Comparison of ENCODE assay signal across 25 cellular contexts in the genomic region with DNA sequence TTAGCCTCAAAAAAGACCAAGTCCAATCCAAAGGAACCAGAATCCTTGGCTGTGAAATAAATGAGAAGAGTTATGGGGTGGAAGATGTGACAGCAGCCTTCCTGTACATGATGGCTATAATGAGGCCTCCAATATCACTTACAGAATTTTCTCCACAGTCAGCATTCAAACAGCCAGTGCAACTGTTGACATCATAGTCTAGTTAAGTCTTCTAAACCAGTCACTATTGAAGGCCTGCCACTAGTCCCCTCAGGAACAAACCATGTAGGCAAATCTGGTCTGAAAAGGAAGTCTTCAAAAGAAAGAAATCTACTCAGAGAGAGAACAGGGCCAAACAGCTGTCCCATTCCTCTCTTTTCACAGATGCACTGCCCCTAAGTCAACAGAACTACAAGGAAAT.
"Had no signal": no experiment of that assay in that cellular context is flagged by ENCODE, and none has a peak within 500 bp of the region (broad histone marks: within the 10 kb centered on the region; RNA-seq: fewer than 3 reads in every experiment).

No MANE protein-coding gene starts in this region.

- H3K36me3 ChIP-seq: left ventricle myocardium inferior, ovary, right atrium auricular region, suprapubic skin, thoracic aorta, tibial artery, upper lobe of right lung had no signal

- DNase-seq: heart right ventricle; islet precursor cell; left ventricle myocardium inferior; mesendoderm; midbrain; mucosa of descending colon; naive thymus-derived CD4-positive, alpha-beta T cell; ovary; posterior cingulate gyrus; stimulated activated CD4-positive, alpha-beta T cell treated with anti-CD3 and anti-CD28 coated beads, Interleukin-12 subunit alpha, Interleukin-12 subunit beta, amount 100 ng/mL, for 4 hours; stimulated activated CD4-positive, alpha-beta T cell treated with anti-CD3 and anti-CD28 coated beads, Interleukin-15, amount 100 ng/mL, for 24 hours; stimulated activated CD4-positive, alpha-beta T cell treated with anti-CD3 and anti-CD28 coated beads, Interleukin-2, amount 100 ng/mL, for 24 hours; stimulated activated CD4-positive, alpha-beta T cell treated with anti-CD3 and anti-CD28 coated beads, Interleukin-4, amount 100 ng/mL, for 1 hour; stimulated activated naive B cell treated with anti-CD40 and anti-IgM and Interleukin-4, amounts not matched to agents 10 μg/mL and 1 μg/mL and 100 μg/mL, for 72 hours; tibial artery; trophoblast cell; upper lobe of right lung had no signal

- H3K27me3 ChIP-seq: heart right ventricle, hepatocyte, ovary, right atrium auricular region, suprapubic skin, tibial artery, upper lobe of right lung had no signal

- ATAC-seq: heart right ventricle; mucosa of descending colon; naive thymus-derived CD4-positive, alpha-beta T cell; natural killer cell treated with Interleukin-12 subunit alpha and Interleukin-12 subunit beta and Interleukin-15 and Interleukin-18, amount 100 ng/mL, for 72 hours; sciatic nerve; stimulated activated naive B cell treated with anti-CD40 and anti-IgM and Interleukin-4, amounts not matched to agents 10 μg/mL and 1 μg/mL and 100 μg/mL, for 72 hours; upper lobe of right lung had no signal

- H3K4me2 ChIP-seq: hepatocyte had no signal

- H3K79me2 ChIP-seq: hepatocyte had no signal

- H3K4me3 ChIP-seq: heart right ventricle, hepatocyte, left ventricle myocardium inferior, lung, mucosa of descending colon, ovary, right atrium auricular region, skin epidermis, suprapubic skin, thoracic aorta, tibial artery, upper lobe of right lung had no signal

- H3K27ac ChIP-seq: heart right ventricle, hepatocyte, ovary, skin epidermis, suprapubic skin, thoracic aorta, tibial artery, upper lobe of right lung had no signal

- H3K9me3 ChIP-seq: heart right ventricle, left ventricle myocardium inferior, mucosa of descending colon, ovary, right atrium auricular region, suprapubic skin, thoracic aorta, tibial artery, upper lobe of right lung had no signal

- H2AFZ ChIP-seq: hepatocyte had no signal

- H3K4me1 ChIP-seq: upper lobe of right lung had no signal
